In the genomic region with DNA sequence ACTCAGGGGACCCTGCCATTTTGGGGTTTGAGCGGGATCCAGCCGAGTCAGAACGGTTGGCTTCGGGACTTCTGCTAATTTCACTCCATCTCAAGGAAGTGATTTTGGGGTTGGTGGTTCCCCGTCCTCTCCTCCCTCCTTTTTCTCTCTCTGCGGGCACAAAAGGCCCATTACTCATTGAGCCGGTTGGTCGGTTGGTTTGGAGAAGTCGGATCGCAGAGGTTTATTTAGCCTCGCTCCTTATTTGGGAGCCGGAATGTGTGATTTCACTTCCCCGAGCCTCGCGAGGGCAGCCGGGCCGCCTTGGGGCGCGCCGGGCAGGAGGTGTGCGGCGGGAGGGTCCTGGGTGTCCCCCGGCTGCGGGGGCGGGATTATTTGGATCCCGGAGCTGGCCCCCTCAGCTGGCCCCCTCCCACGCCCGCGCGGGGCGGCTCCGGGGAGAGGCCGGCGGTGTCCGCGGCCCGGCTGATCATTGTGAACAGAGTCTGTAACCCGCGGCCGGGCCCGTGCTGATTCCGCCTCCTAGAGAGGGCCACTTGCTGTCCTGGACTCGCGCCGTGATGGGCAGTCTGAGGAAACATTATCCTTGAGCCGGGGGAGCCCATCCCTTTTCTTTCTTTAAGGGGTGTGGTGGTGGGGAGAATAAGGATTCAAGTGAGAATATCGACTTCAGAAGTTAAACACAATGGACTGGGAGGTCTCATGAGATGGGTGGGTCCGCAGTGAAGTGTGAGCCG, we compare ENCODE assay signal across 8 cellular contexts. TPM values are rescaled to one million over a fixed set of nuclear protein-coding genes. Genes with fewer than 3 reads are reported as not detected.
A peak's percentile ranks its signal among the peaks of the same experiment; 100 is the strongest.
DNase-seq lines count a peak whose midpoint lies in the region; ATAC-seq, FAIRE-seq and TF ChIP-seq lines count a peak whose summit lies in the region.

No MANE protein-coding gene starts in this region.

- peak; percentile 76 for DNase-seq in Daoy (ENCODE audit: low read depth)
- DNase-seq in H54 (ENCODE audit: insufficient read length, low spot score) = peak; percentile 56
- DNase-seq in NCI-H526 treated with DMSO at 0.1 percent for 48 hours (lab: John Stamatoyannopoulos, UW) = peak; percentile 12
- peak; percentile 68 to 70 for DNase-seq in activated T-cell treated with anti-CD3 and anti-CD28 coated beads, Interleukin-2, amount 50 U/mL, for 48 hours
- DNase-seq in fibroblast of lung (ENCODE audit: low read depth in 2 of 2) = peak; percentile 81 to 84
- DNase-seq in naive thymus-derived CD8-positive, alpha-beta T cell = peak in 9 of 10 donors; percentile 22 to 70 (median 43)
- peak; percentile 83 for DNase-seq in upper lobe of right lung
- DNase-seq in NCI-H2196 (lab: John Stamatoyannopoulos, UW; ENCODE audit: unreplicated experiment) = no peak

- POLR2A ChIA-PET in naive thymus-derived CD8-positive, alpha-beta T cell (lab: Charles Lee) = interaction anchor here (0.8 to 1.8 kb wide), 2 partner anchors 74 to 236 kb away, joined by 3 to 7 read pairs; a partner anchor contains a TSS

- H3K4me2 ChIP-seq in fibroblast of lung (ENCODE audit: extremely low read depth, insufficient read depth, low read length) = peak overlapping the region; percentile 99

- peak overlapping the region; percentile 88 to 100 (median 98) for H3K27ac Mint-ChIP-seq in naive thymus-derived CD8-positive, alpha-beta T cell

- intact Hi-C loops in upper lobe of right lung (cut with DNase I) = no loop called here

- peak; percentile 44 to 54 for ATAC-seq in naive thymus-derived CD8-positive, alpha-beta T cell
- peak; percentile 76 for ATAC-seq in upper lobe of right lung

- H2AFZ ChIP-seq in fibroblast of lung (ENCODE audit: low read length) = no peak overlapping the region

- H3K36me3 ChIP-seq in fibroblast of lung (ENCODE audit: control insufficient read depth, insufficient read depth, low read length) (no peaks in the 10 kb centered on the region), upper lobe of right lung (no peaks in the 10 kb centered on the region)

- no peak for FAIRE-seq in H54 (lab: Jason Lieb, UNC)

- peaks cover 54% of the 10 kb centered on the region for H3K79me2 ChIP-seq in fibroblast of lung (ENCODE audit: control insufficient read depth, insufficient read depth, low read length)

- peaks cover 0 to 2% (median 0%) of the 10 kb centered on the region in 5 donors for H3K27me3 Mint-ChIP-seq in naive thymus-derived CD8-positive, alpha-beta T cell

- no peaks in the 10 kb centered on the region for H3K9me3 ChIP-seq in fibroblast of lung (ENCODE audit: control insufficient read depth, insufficient read depth, low read depth, low read length)
- H3K9me3 ChIP-seq in upper lobe of right lung = no peaks in the 10 kb centered on the region

- TF ChIP-seq POLR2A in H54 (IDR thresholded peaks at IDR 0.05; ENCODE audit: low read depth, low read length) = no peak

- H3K9ac ChIP-seq in fibroblast of lung (ENCODE audit: insufficient read depth, low read length) = peak overlapping the region; percentile 95

- no peaks in the 10 kb centered on the region for H4K20me1 ChIP-seq in fibroblast of lung (ENCODE audit: control insufficient read depth, extremely low read depth, insufficient read depth, low read length)

- H3K4me3 Mint-ChIP-seq in naive thymus-derived CD8-positive, alpha-beta T cell = peak overlapping the region; percentile 94 to 100 (median 99)

- H3K27me3 ChIP-seq in fibroblast of lung (ENCODE audit: control insufficient read depth, insufficient read depth, low read length) (peaks cover 6% of the 10 kb centered on the region), upper lobe of right lung (no peaks in the 10 kb centered on the region)

- TF ChIP-seq CTCF in fibroblast of lung (conservative IDR thresholded peaks at IDR 0.05 in 1 of 2, IDR thresholded peaks at IDR 0.05 in 1 of 2; ENCODE audit: low read depth in 1 of 2, low read length in 2 of 2) (no peak), upper lobe of right lung (IDR thresholded peaks at IDR 0.05) (no peak)

- peaks cover 19% of the 10 kb centered on the region for H3K4me1 ChIP-seq in fibroblast of lung (ENCODE audit: control insufficient read depth, extremely low read depth, insufficient read depth, low read length)
- H3K4me1 ChIP-seq in upper lobe of right lung = peaks cover 51% of the 10 kb centered on the region

- H3K4me3 ChIP-seq in fibroblast of lung (replicated peaks in 1 of 4; ENCODE audit: control extremely low read depth in 1 of 4, insufficient read depth in 1 of 4, low read depth in 3 of 4, low read length in 4 of 4) = peak overlapping the region; percentile 76 to 87 (median 82)
- peak overlapping the region; percentile 91 for H3K4me3 ChIP-seq in upper lobe of right lung

- peaks cover 26 to 73% (median 55%) of the 10 kb centered on the region in 4 donors for H3K4me1 Mint-ChIP-seq in naive thymus-derived CD8-positive, alpha-beta T cell

- no peaks in the 10 kb centered on the region for H3K36me3 Mint-ChIP-seq in naive thymus-derived CD8-positive, alpha-beta T cell

- H3K9me3 Mint-ChIP-seq in naive thymus-derived CD8-positive, alpha-beta T cell = no peaks in the 10 kb centered on the region

- H3K27ac ChIP-seq in fibroblast of lung (ENCODE audit: insufficient read depth, low read length) (peak overlapping the region; percentile 95), upper lobe of right lung (peak overlapping the region; percentile 90)

RNA-seq across cellular contexts. Expression of a gene that starts 1.2 kb away (rescaled TPM):
- total RNA-seq in Daoy (2014; rRNA removed; shearing (Covaris generic)) = 28.8 and 32.0 TPM in 2 replicates
- total RNA-seq in fibroblast of lung (31.3 and 51.9 TPM in 2 replicates), upper lobe of right lung (92.3 TPM)
- 74.4 and 85.7 TPM in 2 replicates for polyA plus RNA-seq in fibroblast of lung
- polyA plus RNA-seq in fibroblast of lung (2012) = 65.5 and 70.1 TPM in 2 replicates
- 138 and 201 TPM in 2 replicates for polyA minus RNA-seq in fibroblast of lung (ENCODE audit: low replicate concordance)
- total RNA-seq in naive thymus-derived CD8-positive, alpha-beta T cell = 10 to 100 TPM; 52.2 to 55.8 TPM
- 1 to 10 TPM; 1.3 to 2.5 (median 1.6) TPM for polyA plus RNA-seq in naive thymus-derived CD8-positive, alpha-beta T cell

RNA-seq across cellular contexts. Expression of a gene that starts 50.6 kb away (rescaled TPM):
- total RNA-seq in Daoy (2014; rRNA removed; shearing (Covaris generic)) = 15.8 and 16.9 TPM in 2 replicates
- total RNA-seq in fibroblast of lung = 28.5 and 38.5 TPM in 2 replicates
- 9.3 and 10.2 TPM in 2 replicates for polyA plus RNA-seq in fibroblast of lung
- 10.7 and 11.2 TPM in 2 replicates for polyA plus RNA-seq in fibroblast of lung (2012)
- polyA minus RNA-seq in fibroblast of lung (ENCODE audit: low replicate concordance) = 5.9 and 8.1 TPM in 2 replicates
- total RNA-seq in naive thymus-derived CD8-positive, alpha-beta T cell = under 1 TPM; 0.22 to 0.34 TPM
- not detected for polyA plus RNA-seq in naive thymus-derived CD8-positive, alpha-beta T cell
- total RNA-seq in upper lobe of right lung = 8.1 TPM
